In genomic region chr3:11770105-11770476, GRCh38 we compare ENCODE assay signal across 8 cellular contexts.
DNase-seq lines count a peak whose midpoint lies in the region; ATAC-seq and TF ChIP-seq lines count a peak whose summit lies in the region.

No MANE protein-coding gene starts in this region.

- BruUV-seq in PC-3 (replicated peaks; lab: Mats Ljungman, UMichigan) = TSS peak; percentile 66

- peak; percentile 56 for DNase-seq in activated CD8-positive, alpha-beta memory T cell treated with anti-CD3 and anti-CD28 coated beads, Interleukin-2, amount 50 U/mL, for 48 hours
- DNase-seq in activated CD8-positive, alpha-beta memory T cell treated with anti-CD3 and anti-CD28 coated beads, Interleukin-2, amount 50 U/mL, for 4 hours = no peak
- DNase-seq in PC-3 (no peak), fibroblast of mammary gland (ENCODE audit: low read depth) (peak; percentile 9), GM10248 (ENCODE audit: extremely low spot score) (no peak)
- DNase-seq in stimulated activated CD4-positive, alpha-beta T cell treated with anti-CD3 and anti-CD28 coated beads, Interleukin-12 subunit alpha, Interleukin-12 subunit beta, amount 100 ng/mL, for 4 hours = no peak

- peaks cover 41% of the 10 kb centered on the region for H3K4me1 ChIP-seq in PC-3 (ENCODE audit: insufficient read depth, low read length)
- H3K4me1 ChIP-seq in subcutaneous abdominal adipose tissue (ENCODE audit: control insufficient read depth in 5 of 5, insufficient read depth in 5 of 5, low read length in 5 of 5) = peaks cover 3 to 11% (median 9%) of the 10 kb centered on the region in 5 donors

- peak overlapping the region; percentile 80 for H2AFZ ChIP-seq in PC-3 (ENCODE audit: low read length)

- H3K27me3 ChIP-seq in PC-3 (ENCODE audit: low read length) (no peaks in the 10 kb centered on the region), subcutaneous abdominal adipose tissue (ENCODE audit: control insufficient read depth in 5 of 5, insufficient read depth in 4 of 5, low read length in 5 of 5) (peaks cover 0 to 8% (median 0%) of the 10 kb centered on the region in 5 donors)

- no peaks in the 10 kb centered on the region for H3K79me2 ChIP-seq in PC-3 (ENCODE audit: low read length)

- ATAC-seq in PC-3 = no peak; the same call in 1 of the 2 replicates
- ATAC-seq in HG03469 (IDR thresholded peaks at IDR 0.05; ENCODE audit: unreplicated experiment) = no peak

- H3K4me2 ChIP-seq in PC-3 (ENCODE audit: low read length) = peak overlapping the region; percentile 83

- no peaks in the 10 kb centered on the region for H3K9me2 ChIP-seq in PC-3 (replicated peaks; ENCODE audit: low read length)

- H3K9ac ChIP-seq in PC-3 (ENCODE audit: low read length) (no peak overlapping the region), subcutaneous abdominal adipose tissue (ENCODE audit: low read length in 5 of 5) (peak overlapping the region in 1 of 5 donors; percentile 1)

- H3K9me3 ChIP-seq in PC-3 (ENCODE audit: low read length) = no peaks in the 10 kb centered on the region
- H3K9me3 ChIP-seq in subcutaneous abdominal adipose tissue (ENCODE audit: control insufficient read depth in 5 of 5, low read length in 5 of 5) = no peaks in the 10 kb centered on the region

- no peaks in the 10 kb centered on the region for H3K36me3 ChIP-seq in PC-3 (ENCODE audit: low read depth, low read length)
- H3K36me3 ChIP-seq in subcutaneous abdominal adipose tissue (ENCODE audit: control insufficient read depth in 5 of 5, insufficient read depth in 5 of 5, low read length in 5 of 5) = no peaks in the 10 kb centered on the region

- POLR2A ChIA-PET in PC-3 (lab: Charles Lee; ENCODE audit: unreplicated experiment) (interaction anchor here (0.6 kb wide), 1 partner anchor 420 kb away, joined by 4 read pairs; no protein-coding TSS in a partner anchor), GM10248 (lab: Yijun Ruan, JAX) (no interaction called here)

- CTCF ChIA-PET in PC-3 (lab: Charles Lee) = interaction anchor here (0.6 kb wide), 1 partner anchor 66 kb away, joined by 4 read pairs; no protein-coding TSS in a partner anchor
- CTCF ChIA-PET in GM10248 (lab: Yijun Ruan, JAX) = interaction anchor here (0.7 to 1.5 kb wide), 3 partner anchors 10 to 112 kb away, joined by 3 read pairs; no protein-coding TSS in a partner anchor

- peak overlapping the region; percentile 61; the same call in 1 of the 2 replicates for H3K4me3 ChIP-seq in PC-3 (ENCODE audit: low read length)
- no peak overlapping the region for H3K4me3 ChIP-seq in fibroblast of mammary gland (ENCODE audit: control insufficient read depth, low read depth, low read length)
- H3K4me3 ChIP-seq in subcutaneous abdominal adipose tissue (ENCODE audit: low read depth in 1 of 5, low read length in 5 of 5) = peak overlapping the region in 3 of 5 donors; percentile 5 to 25 (median 19)

- peak overlapping the region; percentile 93; the same call in 1 of the 2 replicates for H3K27ac ChIP-seq in PC-3 (ENCODE audit: low read length)
- H3K27ac ChIP-seq in subcutaneous abdominal adipose tissue (ENCODE audit: low read depth, low read length) = no peak overlapping the region

- TF ChIP-seq CTCF in PC-3 (conservative IDR thresholded peaks at IDR 0.05; ENCODE audit: low read depth, low read length) = no peak
- no peak for TF ChIP-seq CTCF in fibroblast of mammary gland (conservative IDR thresholded peaks at IDR 0.05; ENCODE audit: control insufficient read depth, insufficient read depth, low read depth, low read length)
- no peak for TF ChIP-seq CTCF in GM10248 (IDR thresholded peaks at IDR 0.05; ENCODE audit: control extremely low read depth, extremely low read depth, low read depth, missing control alignments)

- H3F3A ChIP-seq in PC-3 (ENCODE audit: low read length, unreplicated experiment) = peaks cover 5% of the 10 kb centered on the region

- no peaks in the 10 kb centered on the region for H4K20me1 ChIP-seq in PC-3 (ENCODE audit: low read length)

- intact Hi-C loops in PC-3 (cut with micrococcal nuclease) = no loop called here

Comparison
In these comparisons a context has a peak if more than half of its experiments do, and no peak if none do; other contexts are left out.
1. DNase-seq: peak in activated CD8-positive, alpha-beta memory T cell treated with anti-CD3 and anti-CD28 coated beads, Interleukin-2, amount 50 U/mL, for 48 hours (single experiment) and fibroblast of mammary gland (single experiment); none in activated CD8-positive, alpha-beta memory T cell treated with anti-CD3 and anti-CD28 coated beads, Interleukin-2, amount 50 U/mL, for 4 hours (single experiment), PC-3 (single experiment), GM10248 (single experiment) and stimulated activated CD4-positive, alpha-beta T cell treated with anti-CD3 and anti-CD28 coated beads, Interleukin-12 subunit alpha, Interleukin-12 subunit beta, amount 100 ng/mL, for 4 hours (single experiment).